In the genomic region with DNA sequence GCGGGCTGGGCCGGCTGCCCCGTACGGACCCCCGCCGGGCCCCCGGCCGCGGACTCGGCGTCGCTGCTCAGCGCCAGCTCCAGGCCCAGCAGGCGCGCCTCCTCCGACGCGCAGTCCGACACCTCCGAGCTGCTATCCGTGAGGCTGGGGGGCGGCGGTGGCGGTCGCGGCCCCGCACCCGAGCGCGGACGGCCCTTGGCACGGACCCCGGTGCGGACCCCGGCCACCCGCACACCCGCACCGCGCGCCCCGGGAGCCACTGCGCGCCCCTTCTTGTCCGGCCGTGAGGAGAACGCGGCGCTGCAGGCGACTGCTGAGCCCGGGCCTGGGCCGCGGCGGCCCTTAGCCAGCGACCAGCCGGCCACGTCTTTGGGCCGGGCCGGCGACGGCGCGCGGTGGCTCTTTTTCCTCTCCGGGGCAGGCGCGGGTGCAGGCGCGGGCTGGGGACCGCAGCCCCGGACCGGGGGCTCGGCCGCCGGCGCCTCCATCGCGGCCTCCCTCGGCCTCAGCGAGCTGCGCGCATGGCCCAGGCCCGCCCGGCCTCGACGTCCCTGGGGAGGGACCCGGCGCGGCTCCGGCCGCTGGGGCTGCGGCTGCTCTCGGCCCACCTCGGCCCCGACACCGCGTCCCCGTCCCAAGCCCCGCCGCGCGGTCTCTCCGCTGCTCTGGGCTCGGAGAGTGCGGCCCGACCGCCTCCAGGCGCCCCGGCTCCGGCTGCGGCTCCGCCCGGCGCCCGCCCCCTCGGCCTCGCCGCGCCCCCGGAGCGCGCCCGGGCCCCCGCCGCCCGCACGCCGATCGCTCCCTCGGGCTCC, we compare ENCODE assay signal across 7 cellular contexts. TPM values are rescaled to one million over a fixed set of nuclear protein-coding genes. Genes with fewer than 3 reads are reported as not detected.
A peak's percentile ranks its signal among the peaks of the same experiment; 100 is the strongest.
DNase-seq lines count a peak whose midpoint lies in the region; ATAC-seq and TF ChIP-seq lines count a peak whose summit lies in the region.

No MANE protein-coding gene starts in this region.

- TF ChIP-seq CTCF in RWPE2 (IDR thresholded peaks at IDR 0.05; ENCODE audit: poor library complexity, severe bottlenecking), result no peak

- DNase-seq in RWPE2 (ENCODE audit: low spot score), result no peak
- DNase-seq in right cardiac atrium, result peak in 2 of 3 donors; percentile 61 to 86
- no peak for DNase-seq in NCI-H510A (lab: John Stamatoyannopoulos, UW)
- no peak for DNase-seq in stimulated activated naive CD4-positive, alpha-beta T cell treated with Interleukin-2 at 50 U/mL for 16 hours (lab: John Stamatoyannopoulos, UW)

- no peaks in the 10 kb centered on the region for H3K9me3 ChIP-seq in RWPE2 (ENCODE audit: severe bottlenecking)
- no peaks in the 10 kb centered on the region for H3K9me3 ChIP-seq in right cardiac atrium (ENCODE audit: control insufficient read depth, low read length)
- no peaks in the 10 kb centered on the region for H3K9me3 ChIP-seq in subcutaneous abdominal adipose tissue (ENCODE audit: control insufficient read depth in 5 of 5, low read length in 5 of 5)

- ATAC-seq in GM18858 (IDR thresholded peaks at IDR 0.05; ENCODE audit: unreplicated experiment) (peak; percentile 30), HG02571 (IDR thresholded peaks at IDR 0.05; ENCODE audit: unreplicated experiment) (peak; percentile 3), RWPE2 (ENCODE audit: low read depth) (no peak), right cardiac atrium (no peak)

- no peaks in the 10 kb centered on the region for H3K27me3 ChIP-seq in RWPE2 (ENCODE audit: insufficient read depth, poor library complexity, severe bottlenecking)
- no peaks in the 10 kb centered on the region for H3K27me3 ChIP-seq in right cardiac atrium (ENCODE audit: control insufficient read depth, insufficient read depth)
- H3K27me3 ChIP-seq in subcutaneous abdominal adipose tissue (ENCODE audit: control insufficient read depth in 5 of 5, insufficient read depth in 4 of 5, low read length in 5 of 5), result peaks cover 0 to 3% (median 0%) of the 10 kb centered on the region in 5 donors

- peak overlapping the region; percentile 97 for H3K4me3 ChIP-seq in RWPE2 (ENCODE audit: severe bottlenecking)
- peak overlapping the region; percentile 94 for H3K4me3 ChIP-seq in right cardiac atrium (ENCODE audit: low read length)
- H3K4me3 ChIP-seq in subcutaneous abdominal adipose tissue (ENCODE audit: low read depth in 1 of 5, low read length in 5 of 5), result peak overlapping the region in 4 of 5 donors; percentile 57 to 74 (median 69)

- H3K36me3 ChIP-seq in RWPE2 (ENCODE audit: low read depth) (peaks cover 28% of the 10 kb centered on the region), subcutaneous abdominal adipose tissue (ENCODE audit: control insufficient read depth in 5 of 5, insufficient read depth in 5 of 5, low read length in 5 of 5) (peaks cover 0 to 9% (median 6%) of the 10 kb centered on the region in 5 donors)

- H3K4me1 ChIP-seq in RWPE2 (ENCODE audit: insufficient read depth, poor library complexity, severe bottlenecking), result peaks cover 35% of the 10 kb centered on the region
- H3K4me1 ChIP-seq in right cardiac atrium (ENCODE audit: control insufficient read depth, insufficient read depth, low read length), result peaks cover 6% of the 10 kb centered on the region
- peaks cover 18 to 60% (median 33%) of the 10 kb centered on the region in 5 donors for H3K4me1 ChIP-seq in subcutaneous abdominal adipose tissue (ENCODE audit: control insufficient read depth in 5 of 5, insufficient read depth in 5 of 5, low read length in 5 of 5)

- peak overlapping the region in 1 of 5 donors; percentile 66 for H3K9ac ChIP-seq in subcutaneous abdominal adipose tissue (ENCODE audit: low read length in 5 of 5)

- H3K27ac ChIP-seq in RWPE2 (ENCODE audit: poor library complexity, severe bottlenecking), result peak overlapping the region; percentile 92
- peak overlapping the region; percentile 38 for H3K27ac ChIP-seq in right cardiac atrium (ENCODE audit: low read length)
- no peak overlapping the region for H3K27ac ChIP-seq in subcutaneous abdominal adipose tissue (ENCODE audit: low read depth, low read length)

- intact Hi-C loops in right cardiac atrium (cut with DNase I), result loop anchor here in 2 of 4 donors (2.0 to 10.0 kb wide), 3 partner anchors 46 to 88 kb away; no protein-coding TSS in a partner anchor

- 1% methylated on average over 128 of the region's 129 CpGs for WGBS in right cardiac atrium

RNA-seq across cellular contexts. Expression of gene TLDC2, which starts 12.9 kb away (rescaled TPM):
- total RNA-seq in right cardiac atrium, result not detected
- 0.09 TPM for polyA plus RNA-seq in right cardiac atrium

Comparison
In these comparisons a context has a peak if more than half of its experiments do, and no peak if none do; other contexts are left out.
1. ATAC-seq: peak in GM18858 (single experiment) and HG02571 (single experiment); none in RWPE2 (single experiment) and right cardiac atrium (0 of 2).
2. DNase-seq: peak in right cardiac atrium (2 of 3); none in RWPE2 (single experiment), NCI-H510A (single experiment) and stimulated activated naive CD4-positive, alpha-beta T cell treated with Interleukin-2 at 50 U/mL for 16 hours (single experiment).
3. Peak in every context shown above with its lines, with median percentiles within 50 percentile points of each other: H3K4me3 ChIP-seq.